ENCODE assay signal across 26 cellular contexts in genomic region chr9:21746550-21746949, GRCh38.
"Had no signal": no experiment of that assay in that cellular context is flagged by ENCODE, and none has a peak within 500 bp of the region (broad histone marks: within the 10 kb centered on the region; RNA-seq: fewer than 3 reads in every experiment).

No MANE protein-coding gene starts in this region.

- FAIRE-seq: kidney, small intestine, urothelium cell line had no signal

- H3K27ac ChIP-seq: brain microvascular endothelial cell, coronary artery, dorsolateral prefrontal cortex, ovary, prostate gland, sigmoid colon, thoracic aorta had no signal

- H3K4me1 ChIP-seq: prostate gland, sigmoid colon had no signal

- ATAC-seq: left colon; naive thymus-derived CD4-positive, alpha-beta T cell; stimulated activated effector memory CD8-positive, alpha-beta T cell treated with anti-CD3 and anti-CD28 coated beads, Interleukin-12 subunit alpha, Interleukin-12 subunit beta, amount 100 ng/mL, for 72 hours had no signal

- DNase-seq: activated CD4-positive, alpha-beta memory T cell treated with anti-CD3 and anti-CD28 coated beads for 36 hours; activated CD4-positive, alpha-beta T cell treated with anti-CD3 and anti-CD28 coated beads, Interleukin-2, amount 10 ng/mL, durations not matched to agents 24 days and 14 days; activated CD8-positive, alpha-beta memory T cell treated with anti-CD3 and anti-CD28 coated beads, Interleukin-2, amount 50 U/mL, for 4 hours; activated effector memory CD4-positive, alpha-beta T cell treated with anti-CD3 and anti-CD28 coated beads, Interleukin-2, amount 50 U/mL, for 16 hours; activated naive CD4-positive, alpha-beta T cell treated with anti-CD3 and anti-CD28 coated beads for 36 hours; activated naive CD8-positive, alpha-beta T cell treated with anti-CD3 and anti-CD28 coated beads, Interleukin-2, amount 10 ng/mL, durations not matched to agents 7 days and 5 days; activated T-cell treated with anti-CD3 and anti-CD28 coated beads, Interleukin-2, amount 50 U/mL, for 1 hour; amniotic stem cell; dorsolateral prefrontal cortex; effector memory CD4-positive, alpha-beta T cell; head of caudate nucleus; hippocampal formation; kidney; left colon; midbrain; naive thymus-derived CD4-positive, alpha-beta T cell; ovary; sigmoid colon; small intestine; stimulated activated CD4-positive, alpha-beta T cell treated with anti-CD3 and anti-CD28 coated beads, Interleukin-4, amount 100 ng/mL, for 24 hours had no signal

- H3K4me3 ChIP-seq: coronary artery, dorsolateral prefrontal cortex, ovary, prostate gland, sigmoid colon, thoracic aorta had no signal

- H3K27me3 ChIP-seq: brain microvascular endothelial cell, ovary, sigmoid colon had no signal

- H3K9me3 ChIP-seq: ovary, prostate gland, sigmoid colon, thoracic aorta had no signal

- H3K36me3 ChIP-seq: brain microvascular endothelial cell, ovary, prostate gland, sigmoid colon, thoracic aorta had no signal
